1 cellular context compared by ENCODE assay signal in genomic region chr19:40578442-40578908, GRCh38.
TF ChIP-seq lines count a peak whose summit lies in the region.

No MANE protein-coding gene starts in this region.

TF ChIP-seq in HepG2, 621 proteins besides CTCF, POLR2A, EP300 and RAD21 (continued from another document):
- TF ChIP-seq ZBTB26 (CRISPR knock-in tag; IDR thresholded peaks at IDR 0.05; ENCODE audit: borderline replicate concordance) = no peak
